Comparison of ENCODE assay signal across 33 cellular contexts in the genomic region with DNA sequence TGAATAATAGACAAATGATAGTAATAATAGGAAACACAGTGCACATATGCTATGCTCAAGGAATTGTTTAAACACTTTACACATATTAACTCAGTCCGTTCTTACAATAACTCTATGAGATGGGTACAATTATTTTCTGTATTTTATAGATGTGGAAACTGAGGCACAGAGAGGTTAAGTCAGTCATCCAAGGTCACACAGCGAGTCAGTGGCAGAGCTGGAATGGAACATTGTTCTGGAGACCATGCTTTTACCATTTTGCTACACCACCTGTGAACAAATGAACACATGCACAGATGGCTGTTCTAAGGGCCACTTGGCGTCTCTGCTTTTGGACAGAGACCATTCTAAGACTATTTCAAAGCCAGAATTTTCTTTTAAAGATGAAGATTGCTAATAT.
"Had no signal": no experiment of that assay in that cellular context is flagged by ENCODE, and none has a peak within 500 bp of the region (broad histone marks: within the 10 kb centered on the region; RNA-seq: fewer than 3 reads in every experiment).

No MANE protein-coding gene starts in this region.

- H3K36me3 ChIP-seq: adrenal gland, brain microvascular endothelial cell, breast epithelium had no signal

- DNase-seq: activated B cell treated with CpG ODN at 0.5 μM for 24 hours; activated CD4-positive, alpha-beta memory T cell treated with anti-CD3 and anti-CD28 coated beads for 36 hours; activated CD4-positive, alpha-beta T cell treated with anti-CD3 and anti-CD28 coated beads for 4 hours; activated CD4-positive, alpha-beta T cell treated with anti-CD3 and anti-CD28 coated beads, Interleukin-2, amount 10 ng/mL, durations not matched to agents 24 days and 14 days; activated CD4-positive, alpha-beta T cell treated with anti-CD3 and anti-CD28 coated beads, Interleukin-2, amount 50 U/mL, for 1 hour; activated CD4-positive, alpha-beta T cell treated with anti-CD3 and anti-CD28 coated beads, Interleukin-2, amount 50 U/mL, for 4 hours; activated CD4-positive, CD25-positive, alpha-beta regulatory T cell treated with anti-CD3 and anti-CD28 coated beads, Interleukin-2, amount 50 U/mL, for 72 hours; activated CD8-positive, alpha-beta memory T cell treated with anti-CD3 and anti-CD28 coated beads, Interleukin-2, amount 50 U/mL, for 4 hours; activated CD8-positive, alpha-beta T cell treated with anti-CD3 and anti-CD28 coated beads for 36 hours; activated effector memory CD4-positive, alpha-beta T cell treated with anti-CD3 and anti-CD28 coated beads, Interleukin-2, amount 50 U/mL, for 16 hours; activated gamma-delta T cell treated with Interleukin-2 at 50 U/mL for 16 hours; activated naive CD4-positive, alpha-beta T cell; activated naive CD4-positive, alpha-beta T cell treated with anti-CD3 and anti-CD28 coated beads for 36 hours; activated naive CD4-positive, alpha-beta T cell treated with anti-CD3 and anti-CD28 coated beads, Interleukin-2, amount 50 U/mL, for 16 hours; activated naive CD8-positive, alpha-beta T cell treated with anti-CD3 and anti-CD28 coated beads for 36 hours; activated T-cell treated with anti-CD3 and anti-CD28 coated beads for 4 hours; activated T-cell treated with anti-CD3 and anti-CD28 coated beads, Interleukin-2, amount 50 U/mL, for 1 hour; activated T-cell treated with anti-CD3 and anti-CD28 coated beads, Interleukin-2, amount 50 U/mL, for 4 hours; activated T-cell treated with anti-CD3 and anti-CD28 coated beads, Interleukin-2, amount 50 U/mL, for 72 hours; adrenal gland; amniotic stem cell; aorta; body of pancreas; brain microvascular endothelial cell; central memory CD4-positive, alpha-beta T cell; T-helper 2 cell; T-helper 9 cell had no signal

- H3K27ac ChIP-seq: adrenal gland, body of pancreas, brain microvascular endothelial cell, breast epithelium, VCaP had no signal

- ATAC-seq: activated CD8-positive, alpha-beta T cell treated with anti-CD3 and anti-CD28 coated beads for 36 hours; activated naive CD4-positive, alpha-beta T cell treated with anti-CD3 and anti-CD28 coated beads, Interleukin-2, amount 50 U/mL, for 72 hours; activated T-cell treated with anti-CD3 and anti-CD28 coated beads, Interleukin-2, amount 50 U/mL, for 4 hours; activated T-cell treated with anti-CD3 and anti-CD28 coated beads, Interleukin-2, amount 50 U/mL, for 72 hours; activated T-helper 17 cell treated with anti-CD3 and anti-CD28 coated beads, Interleukin-2, amount 50 U/mL, for 72 hours; body of pancreas had no signal

- H3K27me3 ChIP-seq: adrenal gland, body of pancreas, brain microvascular endothelial cell, breast epithelium had no signal

- H3K9me3 ChIP-seq: adrenal gland, body of pancreas, breast epithelium had no signal

- FAIRE-seq: astrocyte, TTC549 had no signal

- H3K4me1 ChIP-seq: adrenal gland, body of pancreas, breast epithelium had no signal

- H3K4me3 ChIP-seq: adrenal gland, body of pancreas, breast epithelium had no signal
